Comparison of ENCODE assay signal across 12 cellular contexts in the genomic region with DNA sequence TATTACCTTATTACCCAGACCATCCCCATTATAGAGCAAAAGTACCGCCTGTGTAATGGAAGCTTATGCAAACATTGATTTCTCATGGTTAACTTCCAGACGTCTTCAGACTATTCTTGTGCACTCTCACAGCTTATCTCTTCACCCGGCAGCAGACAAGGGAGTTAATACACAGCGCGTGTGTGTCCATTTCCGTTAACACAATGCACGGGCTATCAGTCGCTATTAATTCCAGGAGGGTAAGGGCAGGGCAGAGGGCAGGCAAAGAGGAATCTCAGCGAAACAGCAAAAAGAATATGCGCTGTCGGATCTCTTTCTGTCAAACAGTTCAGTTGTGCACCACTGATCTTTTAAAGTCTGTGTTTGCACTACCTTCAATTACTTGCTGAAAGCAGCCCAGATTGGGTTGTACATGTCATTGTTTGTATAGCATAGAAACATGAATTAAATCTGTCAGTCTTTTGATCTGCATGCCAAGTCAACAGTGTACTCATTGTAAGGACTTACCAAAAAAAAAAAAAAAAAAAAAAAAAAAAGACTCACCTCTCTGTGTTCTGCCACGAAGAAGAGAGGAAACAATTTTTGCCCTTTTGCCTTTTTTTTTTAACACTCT. TPM values are rescaled to one million over a fixed set of nuclear protein-coding genes. Genes with fewer than 3 reads are reported as not detected.
DNase-seq lines count a peak whose midpoint lies in the region; ATAC-seq and TF ChIP-seq lines count a peak whose summit lies in the region.
"Had no signal": no experiment of that assay in that cellular context is flagged by ENCODE, and none has a peak within 500 bp of the region (broad histone marks: within the 10 kb centered on the region; RNA-seq: fewer than 3 reads in every experiment).

No MANE protein-coding gene starts in this region.

- intact Hi-C loops in testis (cut with DNase I; ENCODE audit: low total_unique reads): no loop called here
- intact Hi-C loops in breast epithelium (cut with DNase I; ENCODE audit: low total_unique reads): no loop called here

- H3K27me3 ChIP-seq in testis: no peaks in the 10 kb centered on the region
- no peaks in the 10 kb centered on the region for H3K27me3 ChIP-seq in breast epithelium

- no peak for TF ChIP-seq POLR2A in testis (IDR thresholded peaks at IDR 0.05)
- no peak for TF ChIP-seq POLR2A in breast epithelium (IDR thresholded peaks at IDR 0.05)

- ATAC-seq in HG03097 (IDR thresholded peaks at IDR 0.05; ENCODE audit: low FRiP score, unreplicated experiment) (no peak), GM19455 (IDR thresholded peaks at IDR 0.05; ENCODE audit: unreplicated experiment) (no peak)

- WGBS in testis, 2 donors: 48 to 66% methylated on average over 12 of the region's 12 CpGs

- DNase-seq in NCI-H2107 treated with DMSO at 0.1 percent for 48 hours (lab: John Stamatoyannopoulos, UW; ENCODE audit: unreplicated experiment) (peak; percentile 43), NCI-H2107 (lab: John Stamatoyannopoulos, UW) (no peak), SHP77 (lab: John Stamatoyannopoulos, UW) (peak; percentile 20 to 21), iPS-NIHi11 (ENCODE audit: low spot score) (peak; percentile 4), testis (peak; percentile 32), breast epithelium (ENCODE audit: low spot score in 2 of 2) (no peak)
- DNase-seq: HCEC 1CT; NK-92 treated with Interleukin-12 subunit alpha and Interleukin-12 subunit beta, amount 100 ng/mL, for 24 hours had no signal

- H3K9me3 ChIP-seq in testis (no peaks in the 10 kb centered on the region), breast epithelium (no peaks in the 10 kb centered on the region)

- TF ChIP-seq CTCF in testis (IDR thresholded peaks at IDR 0.05) (no peak), breast epithelium (IDR thresholded peaks at IDR 0.05) (no peak)

- H3K4me3 ChIP-seq in testis: no peak overlapping the region
- H3K4me3 ChIP-seq in breast epithelium: peak overlapping the region in 1 of 3 donors; percentile 21

- no peak overlapping the region for H3K27ac ChIP-seq in testis
- no peak overlapping the region for H3K27ac ChIP-seq in breast epithelium
- H3K27ac ChIP-seq: 22Rv1, epithelial cell of prostate had no signal

- H3K4me1 ChIP-seq in testis (no peaks in the 10 kb centered on the region), breast epithelium (no peaks in the 10 kb centered on the region)

- H3K36me3 ChIP-seq in testis (ENCODE audit: low read depth, missing control alignments): no peaks in the 10 kb centered on the region
- no peaks in the 10 kb centered on the region for H3K36me3 ChIP-seq in breast epithelium

RNA-seq across cellular contexts. Expression of gene CABCOCO1, which starts 41.1 kb away (rescaled TPM):
- 10 to 100 TPM in 1 of 2 donors, 1 to 10 TPM in 1; 2.5 to 10.2 TPM for total RNA-seq in testis
- 26.0 TPM for polyA plus RNA-seq in testis (ENCODE audit: insufficient read depth, low read depth, low replicate concordance)
- total RNA-seq in breast epithelium: 1 to 10 TPM in 2 of 3 donors, under 1 TPM in 1; 0.16 to 1.3 (median 1.2) TPM

Comparison
In these comparisons a context has a peak if more than half of its experiments do, and no peak if none do; other contexts are left out.
1. DNase-seq: peak in NCI-H2107 treated with DMSO at 0.1 percent for 48 hours (single experiment), SHP77 (2 of 2), iPS-NIHi11 (single experiment) and testis (single experiment); none in NCI-H2107 (single experiment) and breast epithelium (0 of 2).